Comparison of ENCODE assay signal across 9 cellular contexts in the genomic region with DNA sequence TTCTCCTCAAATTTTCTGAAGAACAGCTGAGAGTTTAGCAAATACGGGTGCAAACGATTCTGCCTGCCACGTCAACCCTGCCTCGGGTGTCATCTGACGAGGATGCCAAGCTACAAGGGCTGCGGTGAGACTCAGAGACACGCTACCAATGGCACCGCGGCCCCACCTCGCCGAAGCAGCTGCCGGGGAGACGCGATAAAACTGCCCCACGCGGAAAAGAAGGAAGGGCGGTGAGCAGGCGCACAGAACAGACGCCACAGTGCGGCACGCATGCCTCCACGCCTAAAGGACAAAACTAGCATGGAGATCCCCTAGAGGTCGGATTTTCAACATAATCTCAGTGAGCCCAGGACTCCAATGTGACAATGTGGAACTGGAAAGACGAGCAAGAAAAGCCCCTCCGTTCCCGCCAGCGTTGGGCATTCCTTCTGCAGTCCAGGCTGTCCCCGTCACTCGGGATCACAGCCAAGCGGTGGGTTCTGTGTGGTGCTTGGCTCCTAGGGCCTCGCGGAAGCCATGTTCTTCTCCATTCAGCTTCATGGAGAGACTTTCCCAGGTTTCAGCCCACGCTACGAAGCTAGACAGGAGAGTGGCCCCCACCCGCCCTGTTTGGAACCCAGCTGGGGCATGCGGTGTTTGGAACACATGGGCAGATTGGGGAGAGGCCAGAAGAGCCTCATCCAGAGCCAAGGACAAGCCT. TPM values are rescaled to one million over a fixed set of nuclear protein-coding genes. Genes with fewer than 3 reads are reported as not detected.
DNase-seq lines count a peak whose midpoint lies in the region; ATAC-seq, FAIRE-seq and TF ChIP-seq lines count a peak whose summit lies in the region.
"Had no signal": no experiment of that assay in that cellular context is flagged by ENCODE, and none has a peak within 500 bp of the region (broad histone marks: within the 10 kb centered on the region; RNA-seq: fewer than 3 reads in every experiment).

No MANE protein-coding gene starts in this region.

- H3K4me2 ChIP-seq in GM23338, result no peak overlapping the region

- peaks cover 5% of the 10 kb centered on the region for H3K36me3 ChIP-seq in effector memory CD4-positive, alpha-beta T cell (ENCODE audit: control insufficient read depth, insufficient read depth, low read length)
- no peaks in the 10 kb centered on the region for H3K36me3 ChIP-seq in GM23338 (ENCODE audit: insufficient read depth)

- H3K9me2 ChIP-seq in GM23338 (ENCODE audit: insufficient read depth), result no peaks in the 10 kb centered on the region

- no peaks in the 10 kb centered on the region for H3K79me2 ChIP-seq in GM23338 (replicated peaks; ENCODE audit: insufficient read depth)

- peaks cover 6% of the 10 kb centered on the region; the same call in 1 of the 3 replicates for H3K36me3 Mint-ChIP-seq in GM23338 (ENCODE audit: low read depth)

- H3K9me3 ChIP-seq in effector memory CD4-positive, alpha-beta T cell (ENCODE audit: control insufficient read depth, low read length), result no peaks in the 10 kb centered on the region

- peak overlapping the region; percentile 61 for H3K27ac ChIP-seq in effector memory CD4-positive, alpha-beta T cell (ENCODE audit: insufficient read depth, low read length, poor library complexity, severe bottlenecking)
- no peak overlapping the region for H3K27ac ChIP-seq in GM23338 (ENCODE audit: low read depth)

- ATAC-seq in GM18505 (IDR thresholded peaks at IDR 0.05; ENCODE audit: unreplicated experiment), result no peak
- ATAC-seq in GM23338, result no peak

- no peak for TF ChIP-seq POLR2A in GM18505 (IDR thresholded peaks at IDR 0.05; ENCODE audit: borderline replicate concordance, extremely low read depth, insufficient read depth, insufficient read length)

- peaks cover 6% of the 10 kb centered on the region for H3K4me1 Mint-ChIP-seq in GM23338

- no peak overlapping the region for H3K27ac Mint-ChIP-seq in GM23338

- no peak for TF ChIP-seq CTCF in D721Med (IDR thresholded peaks at IDR 0.05; ENCODE audit: insufficient read depth, missing control alignments)
- TF ChIP-seq CTCF in GM23338 (conservative IDR thresholded peaks at IDR 0.05; ENCODE audit: low read depth in 2 of 2), result no peak

- no peaks in the 10 kb centered on the region for H3K27me3 ChIP-seq in effector memory CD4-positive, alpha-beta T cell (replicated peaks; ENCODE audit: control insufficient read depth, insufficient read depth, low read length, poor library complexity, severe bottlenecking)
- no peaks in the 10 kb centered on the region for H3K27me3 ChIP-seq in GM23338 (ENCODE audit: insufficient read depth)

- H3K4me1 ChIP-seq in effector memory CD4-positive, alpha-beta T cell (ENCODE audit: control insufficient read depth, insufficient read depth, low read length, poor library complexity, severe bottlenecking), result peaks cover 19% of the 10 kb centered on the region
- peaks cover 3% of the 10 kb centered on the region; the same call in 1 of the 2 replicates for H3K4me1 ChIP-seq in GM23338 (ENCODE audit: insufficient read depth)

- 0 out of 2 replicates have a peak, but pooled peaks cover 4% of the 10 kb centered on the region for H4K20me1 ChIP-seq in GM23338 (replicated peaks; ENCODE audit: insufficient read depth)

- DNase-seq in EL, result peak; percentile 58
- DNase-seq in activated CD4-positive, alpha-beta T cell treated with anti-CD3 and anti-CD28 coated beads for 1 hour, result peak; percentile 63
- peak; percentile 58 to 67 (median 64) for DNase-seq in effector memory CD4-positive, alpha-beta T cell
- peak; percentile 54 to 65 (median 56) for DNase-seq in stimulated activated CD4-positive, alpha-beta T cell treated with anti-CD3 and anti-CD28 coated beads, Interleukin-12 subunit alpha, Interleukin-12 subunit beta, amount 100 ng/mL, for 48 hours (ENCODE audit: low read depth in 2 of 3, low spot score in 1 of 3)
- no peak for DNase-seq in D721Med (ENCODE audit: insufficient read length, low spot score)
- DNase-seq in GM23338 (ENCODE audit: low spot score), result no peak
- no peak for DNase-seq in 8988T
- DNase-seq: NCI-H69 had no signal

- FAIRE-seq in D721Med (lab: Jason Lieb, UNC), result no peak

- H3K9me3 Mint-ChIP-seq in GM23338, result peaks cover 7% of the 10 kb centered on the region; the same call in 2 of the 3 replicates

- peaks cover 12% of the 10 kb centered on the region for H3K27me3 Mint-ChIP-seq in GM23338 (ENCODE audit: insufficient read depth, low read depth, poor library complexity)

- no peak overlapping the region for H3K4me3 Mint-ChIP-seq in GM23338

- H3K4me3 ChIP-seq in effector memory CD4-positive, alpha-beta T cell (ENCODE audit: insufficient read depth, low read depth, low read length, poor library complexity, severe bottlenecking), result peak overlapping the region; percentile 6
- H3K4me3 ChIP-seq in GM23338, result no peak overlapping the region

- 0 out of 2 replicates have a peak, but pooled peaks cover 2% of the 10 kb centered on the region for H3F3A ChIP-seq in GM23338 (replicated peaks; ENCODE audit: low read depth)

- no peak overlapping the region for H2AFZ ChIP-seq in GM23338

TF ChIP-seq in GM23338, 12 proteins besides CTCF, POLR2A, EP300 and RAD21:
- TF ChIP-seq EZH2 (IDR thresholded peaks at IDR 0.05; ENCODE audit: low read depth, unreplicated experiment) (no peak), ZNF331 (CRISPR knock-in tag; IDR thresholded peaks at IDR 0.05; ENCODE audit: low read depth) (no peak), CREB1 (CRISPR knock-in tag; IDR thresholded peaks at IDR 0.05; ENCODE audit: low read depth) (no peak), EZH2phosphoT487 (IDR thresholded peaks at IDR 0.05; ENCODE audit: unreplicated experiment) (no peak), STAT1 (IDR thresholded peaks at IDR 0.05; ENCODE audit: unreplicated experiment) (no peak), POLR2AphosphoS5 (IDR thresholded peaks at IDR 0.05; ENCODE audit: low read depth) (no peak)

RNA-seq across cellular contexts. Expression of a gene that starts 5.9 kb away (rescaled TPM):
- total RNA-seq in GM23338 (2014; rRNA removed; shearing (Covaris generic)), result 2.9 and 10.1 TPM in 2 replicates
- polyA plus RNA-seq in GM23338 (2016; fragmentation: Nextera tagmentation; extraction: Ambion mirVana), result 3.6 and 4.2 TPM in 2 replicates

RNA-seq across cellular contexts. Expression of a gene that starts 16.7 kb away (rescaled TPM):
- total RNA-seq in GM23338 (2014; rRNA removed; shearing (Covaris generic)), result 17.2 and 26.2 TPM in 2 replicates
- 5.7 and 6.7 TPM in 2 replicates for polyA plus RNA-seq in GM23338 (2016; fragmentation: Nextera tagmentation; extraction: Ambion mirVana)

Comparison
In these comparisons a context has a peak if more than half of its experiments do, and no peak if none do; other contexts are left out.
1. DNase-seq: peak in EL (single experiment), activated CD4-positive, alpha-beta T cell treated with anti-CD3 and anti-CD28 coated beads for 1 hour (single experiment), effector memory CD4-positive, alpha-beta T cell (3 of 3) and stimulated activated CD4-positive, alpha-beta T cell treated with anti-CD3 and anti-CD28 coated beads, Interleukin-12 subunit alpha, Interleukin-12 subunit beta, amount 100 ng/mL, for 48 hours (3 of 3); none in D721Med (single experiment), GM23338 (single experiment) and 8988T (single experiment).